ENCODE assay signal across 31 cellular contexts in genomic region chr12:115737895-115738294, GRCh38.
"Had no signal": no experiment of that assay in that cellular context is flagged by ENCODE, and none has a peak within 500 bp of the region (broad histone marks: within the 10 kb centered on the region; RNA-seq: fewer than 3 reads in every experiment).

No MANE protein-coding gene starts in this region.

- DNase-seq: naive B cell; naive thymus-derived CD8-positive, alpha-beta T cell; nephron progenitor cell; occipital lobe; ovary; posterior cingulate gyrus; psoas muscle; right cardiac atrium; spleen; stimulated activated CD4-positive, alpha-beta T cell treated with anti-CD3 and anti-CD28 coated beads, Interleukin-12 subunit alpha, Interleukin-12 subunit beta, amount 100 ng/mL, for 4 hours; stimulated activated CD4-positive, alpha-beta T cell treated with anti-CD3 and anti-CD28 coated beads, Interleukin-1b, Interleukin-23, amount 100 ng/mL, for 48 hours; stimulated activated CD4-positive, alpha-beta T cell treated with anti-CD3 and anti-CD28 coated beads, Interleukin-4, amount 100 ng/mL, for 1 hour; stimulated activated CD4-positive, alpha-beta T cell treated with anti-CD3 and anti-CD28 coated beads, Interleukin-4, amount 100 ng/mL, for 4 hours; stimulated activated CD8-positive, alpha-beta memory T cell treated with anti-CD3 and anti-CD28 coated beads, Interleukin-4, amount 100 ng/mL, for 48 hours; stimulated activated naive CD4-positive, alpha-beta T cell; stomach; thyroid gland; transverse colon; upper lobe of right lung had no signal

- H3K27ac Mint-ChIP-seq: naive B cell; naive thymus-derived CD8-positive, alpha-beta T cell; natural killer cell treated with Interleukin-12 subunit alpha and Interleukin-12 subunit beta and Interleukin-15 and Interleukin-18, amount 100 ng/mL, for 72 hours; nephron progenitor cell; progenitor cell of endocrine pancreas; stimulated activated memory B cell treated with anti-CD40 and anti-IgM and Interleukin-4, amounts not matched to agents 10 μg/mL and 1 μg/mL and 100 μg/mL, for 72 hours; stimulated activated naive CD8-positive, alpha-beta T cell treated with anti-CD3 and anti-CD28 coated beads, Interleukin-15, Interleukin-2, amounts not matched to agents 100 ng/mL and 50 ng/mL, for 24 hours; type B pancreatic cell had no signal

- H3K36me3 ChIP-seq: ovary, spleen, stomach, thoracic aorta, thyroid gland, transverse colon, upper lobe of right lung, vagina had no signal

- H3K36me3 Mint-ChIP-seq: naive B cell; naive thymus-derived CD8-positive, alpha-beta T cell; natural killer cell treated with Interleukin-12 subunit alpha and Interleukin-12 subunit beta and Interleukin-15 and Interleukin-18, amount 100 ng/mL, for 72 hours; stimulated activated memory B cell treated with anti-CD40 and anti-IgM and Interleukin-4, amounts not matched to agents 10 μg/mL and 1 μg/mL and 100 μg/mL, for 72 hours; type B pancreatic cell had no signal

- H3K9me3 Mint-ChIP-seq: natural killer cell treated with Interleukin-12 subunit alpha and Interleukin-12 subunit beta and Interleukin-15 and Interleukin-18, amount 100 ng/mL, for 72 hours; nephron progenitor cell; neural crest cell; stimulated activated naive CD8-positive, alpha-beta T cell treated with anti-CD3 and anti-CD28 coated beads, Interleukin-15, Interleukin-2, amounts not matched to agents 100 ng/mL and 50 ng/mL, for 24 hours; type B pancreatic cell had no signal

- H3K27me3 Mint-ChIP-seq: natural killer cell treated with Interleukin-12 subunit alpha and Interleukin-12 subunit beta and Interleukin-15 and Interleukin-18, amount 100 ng/mL, for 72 hours; stimulated activated memory B cell treated with anti-CD40 and anti-IgM and Interleukin-4, amounts not matched to agents 10 μg/mL and 1 μg/mL and 100 μg/mL, for 72 hours had no signal

- H3K79me2 ChIP-seq: parathyroid adenoma had no signal

- ATAC-seq: naive thymus-derived CD8-positive, alpha-beta T cell; natural killer cell treated with Interleukin-12 subunit alpha and Interleukin-12 subunit beta and Interleukin-15 and Interleukin-18, amount 100 ng/mL, for 72 hours; psoas muscle; right cardiac atrium; sciatic nerve; stimulated activated memory B cell treated with anti-CD40 and anti-IgM and Interleukin-4, amounts not matched to agents 10 μg/mL and 1 μg/mL and 100 μg/mL, for 72 hours; upper lobe of right lung had no signal

- H3K27me3 ChIP-seq: ovary, thyroid gland, upper lobe of right lung, vagina had no signal

- H2AFZ ChIP-seq: parathyroid adenoma had no signal

- H3K27ac ChIP-seq: ovary, parathyroid adenoma, psoas muscle, skin epidermis, spleen, stomach, thoracic aorta, thyroid gland, transverse colon, upper lobe of right lung, vagina had no signal

- H3K4me2 ChIP-seq: smooth muscle cell had no signal

- H3K4me1 Mint-ChIP-seq: naive B cell; naive thymus-derived CD8-positive, alpha-beta T cell; nephron progenitor cell; neural crest cell; stimulated activated memory B cell treated with anti-CD40 and anti-IgM and Interleukin-4, amounts not matched to agents 10 μg/mL and 1 μg/mL and 100 μg/mL, for 72 hours had no signal

- H3K4me3 Mint-ChIP-seq: naive B cell; naive thymus-derived CD8-positive, alpha-beta T cell; natural killer cell treated with Interleukin-12 subunit alpha and Interleukin-12 subunit beta and Interleukin-15 and Interleukin-18, amount 100 ng/mL, for 72 hours; nephron progenitor cell; neural crest cell; stimulated activated memory B cell treated with anti-CD40 and anti-IgM and Interleukin-4, amounts not matched to agents 10 μg/mL and 1 μg/mL and 100 μg/mL, for 72 hours; stimulated activated naive CD8-positive, alpha-beta T cell treated with anti-CD3 and anti-CD28 coated beads, Interleukin-15, Interleukin-2, amounts not matched to agents 100 ng/mL and 50 ng/mL, for 24 hours; type B pancreatic cell had no signal

- H3K9me3 ChIP-seq: ovary, psoas muscle, stomach, thoracic aorta, thyroid gland, transverse colon, upper lobe of right lung, vagina had no signal

- H3K4me3 ChIP-seq: ovary, psoas muscle, skin epidermis, smooth muscle cell, spleen, stomach, thoracic aorta, thyroid gland, transverse colon, upper lobe of right lung, vagina had no signal

- H3K4me1 ChIP-seq: parathyroid adenoma, psoas muscle, spleen, stomach, upper lobe of right lung, vagina had no signal

- H3K9ac ChIP-seq: parathyroid adenoma had no signal
